Comparison of ENCODE assay signal across 35 cellular contexts in genomic region chr5:118681655-118682054, GRCh38.
"Had no signal": no experiment of that assay in that cellular context is flagged by ENCODE, and none has a peak within 500 bp of the region (broad histone marks: within the 10 kb centered on the region; RNA-seq: fewer than 3 reads in every experiment).

No MANE protein-coding gene starts in this region.

- H3K27me3 ChIP-seq: adrenal gland, ascending aorta, body of pancreas, brain microvascular endothelial cell, breast epithelium, cardiac muscle cell had no signal

- H3K4me1 ChIP-seq: adrenal gland, ascending aorta, body of pancreas, breast epithelium had no signal

- H3K9me3 ChIP-seq: adrenal gland, ascending aorta, body of pancreas, breast epithelium had no signal

- H3K36me3 ChIP-seq: adrenal gland, ascending aorta, brain microvascular endothelial cell, breast epithelium, cardiac muscle cell had no signal

- DNase-seq: activated effector memory CD4-positive, alpha-beta T cell treated with anti-CD3 and anti-CD28 coated beads, Interleukin-2, amount 50 U/mL, for 16 hours; activated effector memory CD4-positive, alpha-beta T cell treated with Interleukin-2 at 50 U/mL for 16 hours; activated gamma-delta T cell; activated gamma-delta T cell treated with Interleukin-2 at 50 U/mL for 16 hours; activated naive CD4-positive, alpha-beta T cell; activated naive CD4-positive, alpha-beta T cell treated with anti-CD3 and anti-CD28 coated beads for 36 hours; activated naive CD4-positive, alpha-beta T cell treated with anti-CD3 and anti-CD28 coated beads, Interleukin-2, amount 10 ng/mL, durations not matched to agents 7 days and 5 days; activated naive CD4-positive, alpha-beta T cell treated with anti-CD3 and anti-CD28 coated beads, Interleukin-2, amount 50 U/mL, for 16 hours; activated naive CD4-positive, alpha-beta T cell treated with Interleukin-2 at 50 U/mL for 16 hours; activated naive CD8-positive, alpha-beta T cell treated with anti-CD3 and anti-CD28 coated beads for 36 hours; activated naive CD8-positive, alpha-beta T cell treated with anti-CD3 and anti-CD28 coated beads, Interleukin-2, amount 10 ng/mL, durations not matched to agents 7 days and 5 days; activated naive CD8-positive, alpha-beta T cell treated with anti-CD3 and anti-CD28 coated beads, Interleukin-2, amount 50 U/mL, for 24 hours; activated T-cell treated with anti-CD3 and anti-CD28 coated beads for 4 hours; activated T-cell treated with anti-CD3 and anti-CD28 coated beads, Interleukin-2, amount 50 U/mL, for 1 hour; activated T-cell treated with anti-CD3 and anti-CD28 coated beads, Interleukin-2, amount 50 U/mL, for 24 hours; activated T-cell treated with anti-CD3 and anti-CD28 coated beads, Interleukin-2, amount 50 U/mL, for 4 hours; activated T-cell treated with anti-CD3 and anti-CD28 coated beads, Interleukin-2, amount 50 U/mL, for 48 hours; activated T-cell treated with anti-CD3 and anti-CD28 coated beads, Interleukin-2, amount 50 U/mL, for 72 hours; adrenal gland; amniotic stem cell; amygdala; anterior cingulate cortex; aorta; body of pancreas; brain microvascular endothelial cell; caudate nucleus; central memory CD4-positive, alpha-beta T cell; cerebellar nuclear complex had no signal

- H3K27ac ChIP-seq: adrenal gland, ascending aorta, body of pancreas, brain microvascular endothelial cell, breast epithelium, cardiac muscle cell had no signal

- FAIRE-seq: astrocyte, bronchial epithelial cell had no signal

- ATAC-seq: activated naive CD4-positive, alpha-beta T cell treated with anti-CD3 and anti-CD28 coated beads, Interleukin-2, amount 50 U/mL, for 72 hours; activated naive CD8-positive, alpha-beta T cell treated with anti-CD3 and anti-CD28 coated beads, Interleukin-2, amount 50 U/mL, for 24 hours; activated T-cell treated with anti-CD3 and anti-CD28 coated beads, Interleukin-2, amount 50 U/mL, for 4 hours; activated T-cell treated with anti-CD3 and anti-CD28 coated beads, Interleukin-2, amount 50 U/mL, for 72 hours; activated T-helper 17 cell treated with anti-CD3 and anti-CD28 coated beads, Interleukin-2, amount 50 U/mL, for 72 hours; body of pancreas had no signal

- H3K4me3 ChIP-seq: adrenal gland, ascending aorta, body of pancreas, breast epithelium, cardiac muscle cell had no signal
